8 cellular contexts compared by ENCODE assay signal in genomic region chr1:113981962-113982931, GRCh38. TPM values are rescaled to one million over a fixed set of nuclear protein-coding genes. Genes with fewer than 3 reads are reported as not detected.
DNase-seq lines count a peak whose midpoint lies in the region; ATAC-seq and TF ChIP-seq lines count a peak whose summit lies in the region.

No MANE protein-coding gene starts in this region.

- H3K4me1 ChIP-seq in heart left ventricle: peaks cover 0 to 67% (median 20%) of the 10 kb centered on the region in 12 donors
- peaks cover 0 to 77% (median 62%) of the 10 kb centered on the region in 4 donors for H3K4me1 ChIP-seq in sigmoid colon

- H3K27ac ChIP-seq in heart left ventricle (peak overlapping the region in 11 of 12 donors; percentile 9 to 86 (median 52)), sigmoid colon (peak overlapping the region; percentile 80 to 91 (median 90))

- H3K27me3 Mint-ChIP-seq in T-helper 17 cell: no peaks in the 10 kb centered on the region

- H3K4me3 ChIP-seq in heart left ventricle (peak overlapping the region in 10 of 12 donors; percentile 1 to 51 (median 30)), sigmoid colon (peak overlapping the region; percentile 11 to 55 (median 50))

- H3K36me3 ChIP-seq in heart left ventricle: no peaks in the 10 kb centered on the region
- no peaks in the 10 kb centered on the region for H3K36me3 ChIP-seq in sigmoid colon

- no peak overlapping the region for H3K4me3 Mint-ChIP-seq in T-helper 17 cell

- H3K4me1 Mint-ChIP-seq in T-helper 17 cell: peaks cover 18% of the 10 kb centered on the region

- peak; percentile 56 for DNase-seq in GM04503 (ENCODE audit: low read depth)
- no peak for DNase-seq in T-helper 17 cell
- DNase-seq in heart left ventricle: peak; percentile 57 to 79 (median 74)
- DNase-seq in sigmoid colon: peak; percentile 93
- DNase-seq in NCI-H774 (lab: John Stamatoyannopoulos, UW): no peak
- DNase-seq in DMS 273 treated with DMSO at 0.1 percent for 48 hours (lab: John Stamatoyannopoulos, UW): no peak
- no peak for DNase-seq in activated gamma-delta T cell (lab: John Stamatoyannopoulos, UW)

- TF ChIP-seq EP300 in sigmoid colon (IDR thresholded peaks at IDR 0.05): no peak

- no peaks in the 10 kb centered on the region for H3K9me3 ChIP-seq in T-helper 17 cell (ENCODE audit: control insufficient read depth, low read length, poor library complexity, severe bottlenecking)
- H3K9me3 ChIP-seq in heart left ventricle: no peaks in the 10 kb centered on the region
- no peaks in the 10 kb centered on the region for H3K9me3 ChIP-seq in sigmoid colon

- 59 to 64% (median 62%) methylated on average over 18 of the region's 18 CpGs for WGBS in heart left ventricle, 4 donors
- 36 to 43% methylated on average over 18 of the region's 18 CpGs for WGBS in sigmoid colon, 2 donors

- intact Hi-C loops in heart left ventricle (cut with DNase I): loop anchor here in 1 of 10 donors (10.0 kb wide), 1 partner anchor 173 kb away; the partner anchor contains the start of gene SYT6
- intact Hi-C loops in sigmoid colon (cut with DNase I): loop anchor here (2.0 to 10.0 kb wide), 4 partner anchors 113 to 533 kb away; partner anchors contain the start of genes SYT6 and TRIM33

- no peak for ATAC-seq in T-helper 17 cell
- peak; percentile 43 to 77 (median 61) for ATAC-seq in heart left ventricle
- ATAC-seq in GM18517 (IDR thresholded peaks at IDR 0.05; ENCODE audit: unreplicated experiment): no peak

- TF ChIP-seq CTCF in heart left ventricle (IDR thresholded peaks at IDR 0.05) (no peak), sigmoid colon (IDR thresholded peaks at IDR 0.05) (no peak)

- H3K27ac Mint-ChIP-seq in T-helper 17 cell: peak overlapping the region; percentile 94

- H3K27me3 ChIP-seq in heart left ventricle: no peaks in the 10 kb centered on the region
- no peaks in the 10 kb centered on the region for H3K27me3 ChIP-seq in sigmoid colon

- no peak for TF ChIP-seq POLR2A in heart left ventricle (IDR thresholded peaks at IDR 0.05)
- no peak for TF ChIP-seq POLR2A in sigmoid colon (IDR thresholded peaks at IDR 0.05)

- H3K36me3 Mint-ChIP-seq in T-helper 17 cell (ENCODE audit: low read depth): no peaks in the 10 kb centered on the region

RNA-seq across cellular contexts. Expression of gene OLFML3, which starts 3.0 kb away (rescaled TPM):
- total RNA-seq in T-helper 17 cell (1 to 10 TPM; 1.0 to 1.2 TPM), heart left ventricle (10 to 100 TPM in 7 of 9 donors, 1 to 10 TPM in 2; 5.3 to 27.2 (median 13.5) TPM), sigmoid colon (100 to 1,000 TPM in 3 of 4 donors, 10 to 100 TPM in 1; 94.0 to 149 (median 132) TPM)
- polyA plus RNA-seq in heart left ventricle (1 to 10 TPM; 5.1 to 7.8 TPM), sigmoid colon (10 to 100 TPM; 14.1 to 23.8 (median 21.0) TPM)

RNA-seq across cellular contexts. Expression of gene HIPK1, which starts 53.1 kb away (rescaled TPM):
- 100 to 1,000 TPM; 228 to 253 TPM for total RNA-seq in T-helper 17 cell
- 100 to 1,000 TPM in 1 of 9 donors, 10 to 100 TPM in 8; 41.8 to 102 (median 62.7) TPM for total RNA-seq in heart left ventricle
- 10 to 100 TPM in 1 of 2 donors, 1 to 10 TPM in 1; 7.0 to 24.9 TPM for polyA plus RNA-seq in heart left ventricle
- 10 to 100 TPM; 47.2 to 57.1 (median 49.9) TPM for total RNA-seq in sigmoid colon
- 10 to 100 TPM; 13.8 to 16.9 (median 16.6) TPM for polyA plus RNA-seq in sigmoid colon

Comparison
In these comparisons a context has a peak if more than half of its experiments do, and no peak if none do; other contexts are left out.
1. DNase-seq: peak in GM04503 (single experiment), heart left ventricle (5 of 5) and sigmoid colon (single experiment); none in T-helper 17 cell (0 of 3), NCI-H774 (single experiment), DMS 273 treated with DMSO at 0.1 percent for 48 hours (single experiment) and activated gamma-delta T cell (single experiment).
2. ATAC-seq: peak in heart left ventricle (4 of 4); none in T-helper 17 cell (single experiment) and GM18517 (single experiment).